23 cellular contexts compared by ENCODE assay signal in the genomic region with DNA sequence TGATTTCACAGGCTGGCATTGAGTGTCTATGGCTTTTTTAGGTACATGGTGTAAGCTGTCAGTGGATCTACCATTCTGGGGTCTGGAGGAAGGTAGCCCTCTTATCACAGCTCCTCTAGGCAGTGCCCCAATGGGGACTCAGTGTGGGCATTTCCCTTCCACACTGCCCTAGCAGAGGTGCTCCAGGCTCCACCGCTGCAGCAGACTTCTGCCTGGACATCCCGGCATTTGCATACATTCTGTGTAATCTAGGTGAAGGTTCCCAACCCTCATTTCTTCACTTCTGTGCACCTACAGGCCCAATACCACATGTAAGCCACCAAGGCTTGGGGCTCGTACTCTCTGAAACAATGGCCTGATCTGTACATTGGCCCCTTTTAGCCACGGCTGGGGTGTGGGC.
DNase-seq lines count a peak whose midpoint lies in the region; ATAC-seq, FAIRE-seq and TF ChIP-seq lines count a peak whose summit lies in the region.
"Had no signal": no experiment of that assay in that cellular context is flagged by ENCODE, and none has a peak within 500 bp of the region (broad histone marks: within the 10 kb centered on the region; RNA-seq: fewer than 3 reads in every experiment).

No MANE protein-coding gene starts in this region.

- H3K18ac ChIP-seq in mesendoderm (ENCODE audit: low read length): no peak overlapping the region

- no peak overlapping the region for H2BK120ac ChIP-seq in mesendoderm (ENCODE audit: low read depth, low read length)

- POLR2A ChIA-PET in activated CD4-positive, alpha-beta T cell treated with anti-CD3 and anti-CD28 coated beads for 36 hours (lab: Charles Lee): no interaction called here

- WGBS in mesendoderm (ENCODE audit: extremely low coverage, insufficient coverage, low lambda C conversion rate): no CpG with 5 or more reads among the region's 4 CpGs
- WGBS in suprapubic skin: 91% methylated on average over 4 of the region's 4 CpGs

- no peak overlapping the region for H2AK5ac ChIP-seq in mesendoderm (ENCODE audit: low read length)

- H3K56ac ChIP-seq in mesendoderm (ENCODE audit: low read length): no peak overlapping the region

- no peak overlapping the region for H2BK15ac ChIP-seq in mesendoderm (replicated peaks; ENCODE audit: low read depth)

- TF ChIP-seq POLR2A in GM12891 (IDR thresholded peaks at IDR 0.05; ENCODE audit: low read depth, low read length) (no peak), suprapubic skin (IDR thresholded peaks at IDR 0.05) (no peak)

- peaks cover 9% of the 10 kb centered on the region for H3K9me3 ChIP-seq in suprapubic skin

- peaks cover 82% of the 10 kb centered on the region for H3K36me3 Mint-ChIP-seq in activated CD4-positive, alpha-beta T cell treated with anti-CD3 and anti-CD28 coated beads for 36 hours (ENCODE audit: low read depth)

- H3K4ac ChIP-seq in mesendoderm (ENCODE audit: low read depth, low read length): no peak overlapping the region

- H2BK5ac ChIP-seq in mesendoderm (ENCODE audit: low read length): no peak overlapping the region

- H4K5ac ChIP-seq in mesendoderm (ENCODE audit: low read length): no peak overlapping the region

- peaks cover 30% of the 10 kb centered on the region for H3K9me3 Mint-ChIP-seq in activated CD4-positive, alpha-beta T cell treated with anti-CD3 and anti-CD28 coated beads for 36 hours (ENCODE audit: low read depth)

- H3K4me1 ChIP-seq in mesendoderm (ENCODE audit: control insufficient read depth, low read depth, low read length) (no peaks in the 10 kb centered on the region), suprapubic skin (no peaks in the 10 kb centered on the region)
- H3K4me1 ChIP-seq: A549 had no signal

- H3K4me3 Mint-ChIP-seq in activated CD4-positive, alpha-beta T cell treated with anti-CD3 and anti-CD28 coated beads for 36 hours: no peak overlapping the region
- H3K4me3 Mint-ChIP-seq: CD8-positive, alpha-beta T cell; T-cell had no signal

- no peak for FAIRE-seq in GM12891 (lab: Jason Lieb, UNC)
- FAIRE-seq: A549, D721Med, GM19239 had no signal

- H3K4me2 ChIP-seq in mesendoderm (ENCODE audit: low read length): no peak overlapping the region
- H3K4me2 ChIP-seq: A549 had no signal

- TF ChIP-seq EP300 in suprapubic skin (IDR thresholded peaks at IDR 0.05): no peak

- no peaks in the 10 kb centered on the region for H3K79me2 ChIP-seq in mesendoderm (ENCODE audit: control insufficient read depth, insufficient read depth, low read length)

- no peak for ATAC-seq in activated CD4-positive, alpha-beta T cell treated with anti-CD3 and anti-CD28 coated beads for 36 hours
- ATAC-seq: A549; CD8-positive, alpha-beta T cell; PC-3; SK-N-SH treated with all-trans-retinoic acid at 6 μM for 48 hours; T-cell had no signal

- DNase-seq in activated CD4-positive, alpha-beta T cell treated with anti-CD3 and anti-CD28 coated beads for 36 hours: peak; percentile 19
- DNase-seq in activated CD4-positive, alpha-beta T cell treated with anti-CD3 and anti-CD28 coated beads for 48 hours: no peak
- DNase-seq in GM12891 (ENCODE audit: insufficient read length, low spot score): no peak
- DNase-seq in OCI-M1 (lab: John Stamatoyannopoulos, UW): peak; percentile 50
- peak; percentile 33 for DNase-seq in mesendoderm
- no peak for DNase-seq in suprapubic skin (ENCODE audit: low spot score in 2 of 2)
- DNase-seq in H4 (ENCODE audit: low spot score): no peak
- DNase-seq: CD8-positive, alpha-beta T cell; GDM1; GM23248; HCEC 1CT; MV-4-11; NCI-H1417 treated with DMSO at 0.1 percent for 48 hours; NCI-H1930; NCI-H446 treated with DMSO at 0.1 percent for 48 hours; PC-3; RPMI8226; SHP77 treated with DMSO at 0.1 percent for 48 hours; T-cell had no signal

- CTCF ChIA-PET in activated CD4-positive, alpha-beta T cell treated with anti-CD3 and anti-CD28 coated beads for 36 hours (lab: Charles Lee): no interaction called here

- no peak overlapping the region for H3K23ac ChIP-seq in mesendoderm (ENCODE audit: low read length)

- no peak overlapping the region for H3K4me3 ChIP-seq in mesendoderm (ENCODE audit: low read length)
- H3K4me3 ChIP-seq in suprapubic skin: no peak overlapping the region
- H3K4me3 ChIP-seq: A549, GM23248 had no signal

- H3K27me3 ChIP-seq in mesendoderm (ENCODE audit: insufficient read depth, low read length, poor library complexity) (no peaks in the 10 kb centered on the region), suprapubic skin (no peaks in the 10 kb centered on the region)

- peaks cover 2% of the 10 kb centered on the region for H3K79me1 ChIP-seq in mesendoderm (ENCODE audit: low read length)

- no peaks in the 10 kb centered on the region for H3K27me3 Mint-ChIP-seq in activated CD4-positive, alpha-beta T cell treated with anti-CD3 and anti-CD28 coated beads for 36 hours
- H3K27me3 Mint-ChIP-seq: T-cell had no signal

- H3K27ac ChIP-seq in mesendoderm (ENCODE audit: low read depth, low read length) (no peak overlapping the region), suprapubic skin (no peak overlapping the region)
- H3K27ac ChIP-seq: A549, GM23248 had no signal

- no peaks in the 10 kb centered on the region for H3K36me3 ChIP-seq in mesendoderm (ENCODE audit: control insufficient read depth, insufficient read depth, low read length)
- peaks cover 40% of the 10 kb centered on the region for H3K36me3 ChIP-seq in suprapubic skin

- H3K4me1 Mint-ChIP-seq in activated CD4-positive, alpha-beta T cell treated with anti-CD3 and anti-CD28 coated beads for 36 hours: no peaks in the 10 kb centered on the region

- H4K8ac ChIP-seq in mesendoderm (ENCODE audit: low read depth, low read length): no peak overlapping the region

- intact Hi-C loops in activated CD4-positive, alpha-beta T cell treated with anti-CD3 and anti-CD28 coated beads for 36 hours (cut with DNase I, micrococcal nuclease): no loop called here

- no peak overlapping the region for H3K9ac ChIP-seq in mesendoderm (ENCODE audit: low read length)
- H3K9ac ChIP-seq: GM23248 had no signal

- TF ChIP-seq CTCF in suprapubic skin (IDR thresholded peaks at IDR 0.05): no peak

- H3K27ac Mint-ChIP-seq in activated CD4-positive, alpha-beta T cell treated with anti-CD3 and anti-CD28 coated beads for 36 hours: no peak overlapping the region
- H3K27ac Mint-ChIP-seq: CD8-positive, alpha-beta T cell; T-cell had no signal

TF ChIP-seq in GM12891, 5 proteins besides CTCF, POLR2A, EP300 and RAD21:
- TF ChIP-seq POU2F2 (IDR thresholded peaks at IDR 0.05; ENCODE audit: low read depth, low read length) (peak; percentile 81; the same call in 1 of the 2 replicates), SPI1 (IDR thresholded peaks at IDR 0.05; ENCODE audit: low read depth, low read length) (no peak), PAX5 (IDR thresholded peaks at IDR 0.05; ENCODE audit: insufficient read depth, low read length, severe bottlenecking) (no peak), POLR2AphosphoS5 (IDR thresholded peaks at IDR 0.05; ENCODE audit: low read depth, low read length) (no peak), TAF1 (IDR thresholded peaks at IDR 0.05; ENCODE audit: low read depth, low read length) (no peak)

Comparison
In these comparisons a context has a peak if more than half of its experiments do, and no peak if none do; other contexts are left out.
1. DNase-seq: peak in activated CD4-positive, alpha-beta T cell treated with anti-CD3 and anti-CD28 coated beads for 36 hours (single experiment), OCI-M1 (single experiment) and mesendoderm (single experiment); none in activated CD4-positive, alpha-beta T cell treated with anti-CD3 and anti-CD28 coated beads for 48 hours (single experiment), GM12891 (single experiment), suprapubic skin (0 of 2) and H4 (single experiment).